ENCODE assay signal across 8 cellular contexts in the genomic region with DNA sequence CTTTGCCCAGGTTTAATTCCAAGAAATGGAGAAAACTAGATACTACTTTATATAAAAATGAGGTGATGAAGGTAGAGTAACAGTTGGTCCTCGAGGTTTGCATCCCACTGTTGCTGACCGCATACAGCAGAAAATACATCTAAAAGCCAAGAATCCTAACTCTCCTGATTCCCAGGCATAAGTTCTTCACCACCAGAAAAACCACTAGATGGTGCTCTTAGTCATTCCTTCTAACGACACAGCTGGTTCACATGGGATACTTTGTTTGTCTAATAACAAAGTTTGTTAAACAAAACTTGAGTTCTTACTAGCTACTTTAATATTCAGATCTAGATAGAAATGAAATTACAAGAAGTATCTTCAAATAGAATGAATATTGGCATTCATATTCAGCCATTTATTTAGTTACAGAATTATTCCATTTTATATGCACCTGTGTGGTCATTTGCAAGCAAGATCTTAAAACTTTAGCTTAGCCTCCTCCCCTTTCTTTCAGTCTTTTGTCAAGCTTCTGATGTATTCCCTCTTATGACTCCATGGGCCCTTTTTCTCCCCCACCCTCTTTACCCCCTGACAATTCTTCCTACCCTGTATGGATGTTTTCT. TPM values are rescaled to one million over a fixed set of nuclear protein-coding genes. Genes with fewer than 3 reads are reported as not detected.
A peak's percentile ranks its signal among the peaks of the same experiment; 100 is the strongest.
DNase-seq lines count a peak whose midpoint lies in the region; ATAC-seq and TF ChIP-seq lines count a peak whose summit lies in the region.

No MANE protein-coding gene starts in this region.

- no peak overlapping the region for H2AFZ ChIP-seq in GM23338

- no peaks in the 10 kb centered on the region for H3K9me3 Mint-ChIP-seq in GM23338

- no peak overlapping the region for H3K27ac ChIP-seq in GM23338 (ENCODE audit: low read depth)

- no peaks in the 10 kb centered on the region for H3K9me2 ChIP-seq in GM23338 (ENCODE audit: insufficient read depth)

- H4K20me1 ChIP-seq in GM23338 (replicated peaks; ENCODE audit: insufficient read depth) = no peaks in the 10 kb centered on the region

- no peaks in the 10 kb centered on the region for H3K4me1 Mint-ChIP-seq in GM23338

- H3K4me1 ChIP-seq in GM23338 (ENCODE audit: insufficient read depth) = no peaks in the 10 kb centered on the region

- DNase-seq in AG09319 (ENCODE audit: extremely low read depth, low read depth) = peak; percentile 27
- DNase-seq in GM23338 (ENCODE audit: low spot score) = peak; percentile 83
- peak; percentile 29 for DNase-seq in RPMI8226
- peak; percentile 63 for DNase-seq in fibroblast of villous mesenchyme (ENCODE audit: low read depth)
- peak; percentile 28 for DNase-seq in smooth muscle cell of the brain vasculature (ENCODE audit: low read depth, low spot score)
- DNase-seq in activated gamma-delta T cell treated with Interleukin-2 at 50 U/mL for 16 hours = no peak

- H3K36me3 Mint-ChIP-seq in GM23338 (ENCODE audit: low read depth) = no peaks in the 10 kb centered on the region

- no peaks in the 10 kb centered on the region for H3K27me3 ChIP-seq in GM23338 (ENCODE audit: insufficient read depth)

- H3K4me3 ChIP-seq in GM23338 = no peak overlapping the region
- H3K4me3 ChIP-seq in fibroblast of villous mesenchyme (ENCODE audit: low read depth, low read length) = no peak overlapping the region

- no peak overlapping the region for H3K4me3 Mint-ChIP-seq in GM23338

- no peaks in the 10 kb centered on the region for H3F3A ChIP-seq in GM23338 (replicated peaks; ENCODE audit: low read depth)

- no peaks in the 10 kb centered on the region for H3K36me3 ChIP-seq in GM23338 (ENCODE audit: insufficient read depth)

- ATAC-seq in GM23338 = peak; percentile 84
- ATAC-seq in HG03159 (IDR thresholded peaks at IDR 0.05; ENCODE audit: unreplicated experiment) = no peak
- ATAC-seq in HG02884 (IDR thresholded peaks at IDR 0.05; ENCODE audit: unreplicated experiment) = no peak

- TF ChIP-seq CTCF in AG09319 (IDR thresholded peaks at IDR 0.05; ENCODE audit: low read depth, low read length) (peak; percentile 79), GM23338 (conservative IDR thresholded peaks at IDR 0.05; ENCODE audit: low read depth in 2 of 2) (peak; percentile 82 to 92), fibroblast of villous mesenchyme (IDR thresholded peaks at IDR 0.05; ENCODE audit: insufficient read depth, low read depth, low read length) (peak; percentile 68)

- H3K4me2 ChIP-seq in GM23338 = no peak overlapping the region

- H3K27ac Mint-ChIP-seq in GM23338 = no peak overlapping the region

- H3K27me3 Mint-ChIP-seq in GM23338 (ENCODE audit: insufficient read depth, low read depth, poor library complexity) = no peaks in the 10 kb centered on the region

- no peaks in the 10 kb centered on the region for H3K79me2 ChIP-seq in GM23338 (replicated peaks; ENCODE audit: insufficient read depth)

TF ChIP-seq in GM23338, 12 proteins besides CTCF, POLR2A, EP300 and RAD21:
- TF ChIP-seq ZNF331 (CRISPR knock-in tag; IDR thresholded peaks at IDR 0.05; ENCODE audit: low read depth) (no peak), POLR2AphosphoS5 (IDR thresholded peaks at IDR 0.05; ENCODE audit: low read depth) (no peak)
- TF ChIP-seq, protein P1, sequence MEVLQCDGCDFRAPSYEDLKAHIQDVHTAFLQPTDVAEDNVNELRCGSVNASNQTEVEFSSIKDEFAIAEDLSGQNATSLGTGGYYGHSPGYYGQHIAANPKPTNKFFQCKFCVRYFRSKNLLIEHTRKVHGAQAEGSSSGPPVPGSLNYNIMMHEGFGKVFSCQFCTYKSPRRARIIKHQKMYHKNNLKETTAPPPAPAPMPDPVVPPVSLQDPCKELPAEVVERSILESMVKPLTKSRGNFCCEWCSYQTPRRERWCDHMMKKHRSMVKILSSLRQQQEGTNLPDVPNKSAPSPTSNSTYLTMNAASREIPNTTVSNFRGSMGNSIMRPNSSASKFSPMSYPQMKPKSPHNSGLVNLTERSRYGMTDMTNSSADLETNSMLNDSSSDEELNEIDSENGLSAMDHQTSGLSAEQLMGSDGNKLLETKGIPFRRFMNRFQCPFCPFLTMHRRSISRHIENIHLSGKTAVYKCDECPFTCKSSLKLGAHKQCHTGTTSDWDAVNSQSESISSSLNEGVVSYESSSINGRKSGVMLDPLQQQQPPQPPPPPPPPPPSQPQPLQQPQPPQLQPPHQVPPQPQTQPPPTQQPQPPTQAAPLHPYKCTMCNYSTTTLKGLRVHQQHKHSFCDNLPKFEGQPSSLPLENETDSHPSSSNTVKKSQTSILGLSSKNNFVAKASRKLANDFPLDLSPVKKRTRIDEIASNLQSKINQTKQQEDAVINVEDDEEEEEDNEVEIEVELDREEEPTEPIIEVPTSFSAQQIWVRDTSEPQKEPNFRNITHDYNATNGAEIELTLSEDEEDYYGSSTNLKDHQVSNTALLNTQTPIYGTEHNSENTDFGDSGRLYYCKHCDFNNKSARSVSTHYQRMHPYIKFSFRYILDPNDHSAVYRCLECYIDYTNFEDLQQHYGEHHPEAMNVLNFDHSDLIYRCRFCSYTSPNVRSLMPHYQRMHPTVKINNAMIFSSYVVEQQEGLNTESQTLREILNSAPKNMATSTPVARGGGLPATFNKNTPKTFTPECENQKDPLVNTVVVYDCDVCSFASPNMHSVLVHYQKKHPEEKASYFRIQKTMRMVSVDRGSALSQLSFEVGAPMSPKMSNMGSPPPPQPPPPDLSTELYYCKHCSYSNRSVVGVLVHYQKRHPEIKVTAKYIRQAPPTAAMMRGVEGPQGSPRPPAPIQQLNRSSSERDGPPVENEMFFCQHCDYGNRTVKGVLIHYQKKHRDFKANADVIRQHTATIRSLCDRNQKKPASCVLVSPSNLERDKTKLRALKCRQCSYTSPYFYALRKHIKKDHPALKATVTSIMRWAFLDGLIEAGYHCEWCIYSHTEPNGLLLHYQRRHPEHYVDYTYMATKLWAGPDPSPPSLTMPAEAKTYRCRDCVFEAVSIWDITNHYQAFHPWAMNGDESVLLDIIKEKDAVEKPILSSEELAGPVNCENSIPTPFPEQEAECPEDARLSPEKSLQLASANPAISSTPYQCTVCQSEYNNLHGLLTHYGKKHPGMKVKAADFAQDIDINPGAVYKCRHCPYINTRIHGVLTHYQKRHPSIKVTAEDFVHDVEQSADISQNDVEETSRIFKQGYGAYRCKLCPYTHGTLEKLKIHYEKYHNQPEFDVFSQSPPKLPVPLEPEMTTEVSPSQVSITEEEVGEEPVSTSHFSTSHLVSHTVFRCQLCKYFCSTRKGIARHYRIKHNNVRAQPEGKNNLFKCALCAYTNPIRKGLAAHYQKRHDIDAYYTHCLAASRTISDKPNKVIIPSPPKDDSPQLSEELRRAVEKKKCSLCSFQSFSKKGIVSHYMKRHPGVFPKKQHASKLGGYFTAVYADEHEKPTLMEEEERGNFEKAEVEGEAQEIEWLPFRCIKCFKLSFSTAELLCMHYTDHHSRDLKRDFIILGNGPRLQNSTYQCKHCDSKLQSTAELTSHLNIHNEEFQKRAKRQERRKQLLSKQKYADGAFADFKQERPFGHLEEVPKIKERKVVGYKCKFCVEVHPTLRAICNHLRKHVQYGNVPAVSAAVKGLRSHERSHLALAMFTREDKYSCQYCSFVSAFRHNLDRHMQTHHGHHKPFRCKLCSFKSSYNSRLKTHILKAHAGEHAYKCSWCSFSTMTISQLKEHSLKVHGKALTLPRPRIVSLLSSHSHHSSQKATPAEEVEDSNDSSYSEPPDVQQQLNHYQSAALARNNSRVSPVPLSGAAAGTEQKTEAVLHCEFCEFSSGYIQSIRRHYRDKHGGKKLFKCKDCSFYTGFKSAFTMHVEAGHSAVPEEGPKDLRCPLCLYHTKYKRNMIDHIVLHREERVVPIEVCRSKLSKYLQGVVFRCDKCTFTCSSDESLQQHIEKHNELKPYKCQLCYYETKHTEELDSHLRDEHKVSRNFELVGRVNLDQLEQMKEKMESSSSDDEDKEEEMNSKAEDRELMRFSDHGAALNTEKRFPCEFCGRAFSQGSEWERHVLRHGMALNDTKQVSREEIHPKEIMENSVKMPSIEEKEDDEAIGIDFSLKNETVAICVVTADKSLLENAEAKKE (CRISPR knock-in tag; IDR thresholded peaks at IDR 0.05) = no peak

RNA-seq across cellular contexts. Expression of a gene that starts 54.1 kb away (rescaled TPM):
- total RNA-seq in GM23338 (2014; rRNA removed; shearing (Covaris generic)) = 0.24 TPM in 1 of 2 replicates, not detected in the other
- polyA plus RNA-seq in GM23338 (2016; fragmentation: Nextera tagmentation; extraction: Ambion mirVana) = not detected in 2 replicates
- not detected in 2 replicates for total RNA-seq in fibroblast of villous mesenchyme
